In the genomic region with DNA sequence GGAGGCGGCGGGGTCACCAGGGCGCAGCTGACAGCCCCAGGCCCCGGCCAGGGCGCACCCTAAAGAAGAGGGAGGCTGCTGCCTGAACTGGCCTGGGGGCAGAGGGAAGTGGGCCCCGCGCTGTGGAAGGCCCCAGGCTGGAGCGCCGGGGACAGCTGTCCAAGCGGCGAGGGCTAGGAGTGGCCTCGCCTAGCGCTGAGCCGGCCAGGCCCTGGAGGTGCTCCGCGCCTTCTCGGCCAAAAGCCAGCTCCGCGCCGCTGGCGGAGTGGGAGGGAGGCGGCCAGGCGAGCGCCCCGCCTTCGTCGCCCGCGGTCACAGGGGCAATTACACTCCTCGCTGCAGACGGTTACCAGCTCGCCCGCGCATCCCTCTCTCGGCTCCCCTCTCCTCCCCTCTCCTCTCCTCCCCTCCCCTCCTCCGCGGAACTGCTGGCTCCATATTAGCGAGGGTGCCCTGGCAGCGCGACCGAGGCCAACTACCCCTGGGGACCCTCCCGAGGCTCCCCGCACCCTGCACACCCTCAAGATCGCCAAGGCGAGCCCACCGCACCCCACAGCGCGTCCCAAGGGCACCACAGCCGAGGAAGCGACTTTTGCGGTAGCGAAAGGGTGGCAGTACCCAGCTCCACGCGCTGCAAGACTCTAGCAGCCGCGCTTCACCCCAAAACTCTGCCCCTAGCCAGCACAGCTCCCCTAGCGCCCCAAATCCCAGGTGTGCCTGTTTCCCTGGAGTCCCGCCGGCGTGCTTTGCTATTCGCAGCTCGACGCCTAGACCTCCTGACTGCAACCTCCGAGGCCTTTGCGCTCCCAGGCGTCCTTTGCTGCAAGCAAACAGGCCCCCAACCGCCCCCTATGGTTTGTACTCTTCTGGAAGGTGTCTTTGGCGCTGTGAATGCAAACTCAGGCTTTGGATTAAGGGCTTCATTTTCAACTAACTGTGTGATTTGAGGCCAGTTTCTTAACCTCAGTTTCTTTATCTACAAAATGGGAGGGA, we compare ENCODE assay signal across 8 cellular contexts.
DNase-seq lines count a peak whose midpoint lies in the region; ATAC-seq and TF ChIP-seq lines count a peak whose summit lies in the region.

No MANE protein-coding gene starts in this region.

- H3K4me1 ChIP-seq in HUES64 (ENCODE audit: insufficient read depth, low read length) (peaks cover 40% of the 10 kb centered on the region), iPS-18a (ENCODE audit: control insufficient read depth, low read depth, low read length) (peaks cover 65% of the 10 kb centered on the region), tibial nerve (peaks cover 0 to 28% (median 0%) of the 10 kb centered on the region in 4 donors), SJCRH30 (peaks cover 11% of the 10 kb centered on the region)

- H3K4me3 Mint-ChIP-seq in activated T-helper 2 cell treated with anti-CD3 and anti-CD28 coated beads, Interferon-gamma antibody, Interleukin-2, Interleukin-4, amounts not matched to agents 10 μg/mL and 5 μg/mL and 100 μg/mL, durations not matched to agents 14 hours and 24 hours and 36 hours (ENCODE audit: low read depth) = no peak overlapping the region
- H3K4me3 Mint-ChIP-seq in stimulated activated naive B cell treated with anti-CD40 and anti-IgM and Interleukin-4, amounts not matched to agents 10 μg/mL and 1 μg/mL and 100 μg/mL, for 72 hours = peak overlapping the region; percentile 31 to 82

- H3K9me3 Mint-ChIP-seq in activated T-helper 2 cell treated with anti-CD3 and anti-CD28 coated beads, Interferon-gamma antibody, Interleukin-2, Interleukin-4, amounts not matched to agents 10 μg/mL and 5 μg/mL and 100 μg/mL, durations not matched to agents 14 hours and 24 hours and 36 hours = no peaks in the 10 kb centered on the region
- H3K9me3 Mint-ChIP-seq in stimulated activated naive B cell treated with anti-CD40 and anti-IgM and Interleukin-4, amounts not matched to agents 10 μg/mL and 1 μg/mL and 100 μg/mL, for 72 hours = no peaks in the 10 kb centered on the region

- H3K36me3 Mint-ChIP-seq in activated T-helper 2 cell treated with anti-CD3 and anti-CD28 coated beads, Interferon-gamma antibody, Interleukin-2, Interleukin-4, amounts not matched to agents 10 μg/mL and 5 μg/mL and 100 μg/mL, durations not matched to agents 14 hours and 24 hours and 36 hours (ENCODE audit: low read depth) = no peaks in the 10 kb centered on the region
- peaks cover 0 to 3% of the 10 kb centered on the region in 2 donors for H3K36me3 Mint-ChIP-seq in stimulated activated naive B cell treated with anti-CD40 and anti-IgM and Interleukin-4, amounts not matched to agents 10 μg/mL and 1 μg/mL and 100 μg/mL, for 72 hours

- H3K9ac ChIP-seq in HUES64 (ENCODE audit: low read depth, low read length) (no peak overlapping the region), iPS-18a (ENCODE audit: low read length) (no peak overlapping the region)

- peaks cover 88% of the 10 kb centered on the region for H3K27me3 ChIP-seq in HUES64 (ENCODE audit: insufficient read depth, low read length)
- H3K27me3 ChIP-seq in iPS-18a (ENCODE audit: control insufficient read depth, insufficient read depth, low read length) = peaks cover 90% of the 10 kb centered on the region
- peaks cover 0 to 40% of the 10 kb centered on the region in 2 donors for H3K27me3 ChIP-seq in tibial nerve
- H3K27me3 ChIP-seq in SJCRH30 = no peaks in the 10 kb centered on the region

- H3K36me3 ChIP-seq in HUES64 (ENCODE audit: insufficient read depth, low read length) (no peaks in the 10 kb centered on the region), iPS-18a (ENCODE audit: control insufficient read depth, low read depth, low read length) (no peaks in the 10 kb centered on the region), tibial nerve (no peaks in the 10 kb centered on the region), SJCRH30 (no peaks in the 10 kb centered on the region)

- intact Hi-C loops in activated T-helper 2 cell treated with anti-CD3 and anti-CD28 coated beads, Interferon-gamma antibody, Interleukin-2, Interleukin-4, amounts not matched to agents 10 μg/mL and 5 μg/mL and 100 μg/mL, durations not matched to agents 14 hours and 24 hours and 36 hours (cut with micrococcal nuclease) = loop anchor here (5.0 kb wide), 1 partner anchor 1194 kb away; no protein-coding TSS in a partner anchor

- H3K27ac ChIP-seq in HUES64 (ENCODE audit: low read depth, low read length) (no peak overlapping the region), iPS-18a (ENCODE audit: low read length) (no peak overlapping the region), tibial nerve (peak overlapping the region in 2 of 4 donors; percentile 28 to 72), SJCRH30 (no peak overlapping the region)

- WGBS in HUES64 = under 1% methylated on average over 68 of the region's 68 CpGs
- WGBS in tibial nerve, 2 donors = 38 to 53% methylated on average over 15 to 40 of the region's 68 CpGs

- no peak for TF ChIP-seq EP300 in tibial nerve (IDR thresholded peaks at IDR 0.05)

- H3K27ac Mint-ChIP-seq in activated T-helper 2 cell treated with anti-CD3 and anti-CD28 coated beads, Interferon-gamma antibody, Interleukin-2, Interleukin-4, amounts not matched to agents 10 μg/mL and 5 μg/mL and 100 μg/mL, durations not matched to agents 14 hours and 24 hours and 36 hours = no peak overlapping the region
- H3K27ac Mint-ChIP-seq in stimulated activated naive B cell treated with anti-CD40 and anti-IgM and Interleukin-4, amounts not matched to agents 10 μg/mL and 1 μg/mL and 100 μg/mL, for 72 hours = peak overlapping the region; percentile 81

- no peaks in the 10 kb centered on the region for H3K9me3 ChIP-seq in HUES64 (ENCODE audit: insufficient read depth, low read depth, low read length)
- H3K9me3 ChIP-seq in iPS-18a (ENCODE audit: control insufficient read depth, low read depth, low read length) = no peaks in the 10 kb centered on the region
- no peaks in the 10 kb centered on the region for H3K9me3 ChIP-seq in tibial nerve
- H3K9me3 ChIP-seq in SJCRH30 (replicated peaks) = no peaks in the 10 kb centered on the region

- H3K4me3 ChIP-seq in HUES64 (ENCODE audit: low read length) (peak overlapping the region; percentile 48), iPS-18a (ENCODE audit: low read length) (peak overlapping the region; percentile 61), tibial nerve (peak overlapping the region in 2 of 4 donors; percentile 7 to 25), SJCRH30 (no peak overlapping the region)

- no peak for TF ChIP-seq CTCF in tibial nerve (IDR thresholded peaks at IDR 0.05)

- TF ChIP-seq POLR2A in tibial nerve (IDR thresholded peaks at IDR 0.05) = no peak

- peaks cover 24% of the 10 kb centered on the region for H3K27me3 Mint-ChIP-seq in activated T-helper 2 cell treated with anti-CD3 and anti-CD28 coated beads, Interferon-gamma antibody, Interleukin-2, Interleukin-4, amounts not matched to agents 10 μg/mL and 5 μg/mL and 100 μg/mL, durations not matched to agents 14 hours and 24 hours and 36 hours (ENCODE audit: low read depth)
- peaks cover 37 to 61% of the 10 kb centered on the region in 2 donors for H3K27me3 Mint-ChIP-seq in stimulated activated naive B cell treated with anti-CD40 and anti-IgM and Interleukin-4, amounts not matched to agents 10 μg/mL and 1 μg/mL and 100 μg/mL, for 72 hours

- H3K4me1 Mint-ChIP-seq in activated T-helper 2 cell treated with anti-CD3 and anti-CD28 coated beads, Interferon-gamma antibody, Interleukin-2, Interleukin-4, amounts not matched to agents 10 μg/mL and 5 μg/mL and 100 μg/mL, durations not matched to agents 14 hours and 24 hours and 36 hours (ENCODE audit: low read depth) = peaks cover 24% of the 10 kb centered on the region
- H3K4me1 Mint-ChIP-seq in stimulated activated naive B cell treated with anti-CD40 and anti-IgM and Interleukin-4, amounts not matched to agents 10 μg/mL and 1 μg/mL and 100 μg/mL, for 72 hours = peaks cover 23 to 63% of the 10 kb centered on the region in 2 donors

- DNase-seq in activated T-helper 2 cell treated with anti-CD3 and anti-CD28 coated beads, Interferon-gamma antibody, Interleukin-2, Interleukin-4, amounts not matched to agents 10 μg/mL and 5 μg/mL and 100 μg/mL, durations not matched to agents 14 hours and 24 hours and 36 hours (ENCODE audit: low spot score) = peak; percentile 21
- DNase-seq in stimulated activated naive B cell treated with anti-CD40 and anti-IgM and Interleukin-4, amounts not matched to agents 10 μg/mL and 1 μg/mL and 100 μg/mL, for 72 hours = no peak
- no peak for DNase-seq in tibial nerve (ENCODE audit: low spot score in 2 of 2)
- no peak for DNase-seq in NCI-H510A (lab: John Stamatoyannopoulos, UW)
- no peak for DNase-seq in SJCRH30

- ATAC-seq in stimulated activated naive B cell treated with anti-CD40 and anti-IgM and Interleukin-4, amounts not matched to agents 10 μg/mL and 1 μg/mL and 100 μg/mL, for 72 hours (replicated peaks) = peak; percentile 51 to 53
- ATAC-seq in GM18520 (IDR thresholded peaks at IDR 0.05; ENCODE audit: unreplicated experiment) = no peak
